In the genomic region with DNA sequence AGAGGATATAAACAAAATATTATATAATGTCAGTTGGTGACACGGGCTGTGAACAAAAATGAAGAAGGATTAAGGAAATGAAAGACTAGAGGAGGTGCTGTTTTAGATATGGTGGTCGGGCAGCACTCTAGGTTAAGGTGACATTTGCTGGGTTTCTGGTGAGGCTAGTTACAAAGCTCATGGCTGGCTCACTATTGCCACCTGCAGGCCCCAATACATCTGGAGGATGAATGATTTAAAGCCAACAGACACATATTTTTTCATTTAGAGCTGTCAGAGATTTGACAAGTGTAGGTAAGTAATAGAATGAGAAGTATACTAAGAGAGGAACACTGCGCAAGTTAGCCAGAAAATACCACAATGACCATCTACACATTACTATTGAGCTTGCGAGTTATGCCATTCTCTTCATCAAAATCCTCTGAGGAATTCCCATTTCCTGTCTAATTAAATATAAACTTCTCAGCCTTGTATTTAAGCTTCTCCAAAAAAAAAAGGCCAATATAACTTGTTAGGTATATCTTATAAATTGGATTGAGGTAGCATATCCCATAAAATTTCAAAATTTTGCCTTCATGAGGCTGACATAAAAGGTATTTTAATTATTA, we compare ENCODE assay signal across 8 cellular contexts. TPM values are rescaled to one million over a fixed set of nuclear protein-coding genes. Genes with fewer than 3 reads are reported as not detected.
A peak's percentile ranks its signal among the peaks of the same experiment; 100 is the strongest.
DNase-seq lines count a peak whose midpoint lies in the region; ATAC-seq and TF ChIP-seq lines count a peak whose summit lies in the region.

No MANE protein-coding gene starts in this region.

- H3K4me3 ChIP-seq in AG04450 (ENCODE audit: low read depth, low read length) = no peak overlapping the region
- H3K4me3 ChIP-seq in thoracic aorta = no peak overlapping the region

- H3K36me3 ChIP-seq in thoracic aorta = no peaks in the 10 kb centered on the region

- ATAC-seq in HG02763 (IDR thresholded peaks at IDR 0.05; ENCODE audit: unreplicated experiment) = peak; percentile 49
- no peak for ATAC-seq in thoracic aorta (ENCODE audit: insufficient number of reproducible peaks, low FRiP score, low read depth)

- TF ChIP-seq CTCF in AG04450 (IDR thresholded peaks at IDR 0.05; ENCODE audit: low read depth, low read length) (peak; percentile 84), GM13976 (IDR thresholded peaks at IDR 0.05; ENCODE audit: borderline replicate concordance, control extremely low read depth, extremely low read depth, insufficient read depth, missing control alignments) (peak; percentile 50), thoracic aorta (IDR thresholded peaks at IDR 0.05) (peak; percentile 42)

- no peaks in the 10 kb centered on the region for H3K4me1 ChIP-seq in thoracic aorta (ENCODE audit: control insufficient read depth in 1 of 2, low read depth in 2 of 2)

- H3K4me1 Mint-ChIP-seq in activated CD4-positive, alpha-beta T cell treated with anti-CD3 and anti-CD28 coated beads, Interleukin-2, amount 10 ng/mL, durations not matched to agents 24 days and 14 days = peaks cover 12% of the 10 kb centered on the region

- in situ Hi-C loops in GM13976 (cut with MboI; ENCODE audit: low sequenced_read_pairs, unreplicated experiment) = loop anchor here (5.0 kb wide), 1 partner anchor 67 kb away; a partner anchor contains a TSS

- H3K27me3 ChIP-seq in AG04450 (ENCODE audit: control insufficient read depth, insufficient read depth, low read length) (peaks cover 2% of the 10 kb centered on the region), thoracic aorta (replicated peaks; ENCODE audit: insufficient read depth) (no peaks in the 10 kb centered on the region)

- H3K27ac Mint-ChIP-seq in activated CD4-positive, alpha-beta T cell treated with anti-CD3 and anti-CD28 coated beads, Interleukin-2, amount 10 ng/mL, durations not matched to agents 24 days and 14 days = no peak overlapping the region

- CTCF ChIA-PET in AG04450 (lab: Charles Lee) = interaction anchor here (0.7 to 9.7 kb wide), 30 partner anchors 8 to 118 kb away, joined by 3 to 183 read pairs (median 5); a partner anchor contains a TSS

- H3K9me3 Mint-ChIP-seq in activated CD4-positive, alpha-beta T cell treated with anti-CD3 and anti-CD28 coated beads, Interleukin-2, amount 10 ng/mL, durations not matched to agents 24 days and 14 days = peaks cover 5% of the 10 kb centered on the region

- no peak overlapping the region for H3K27ac ChIP-seq in AG04450 (ENCODE audit: low read depth, low read length)
- no peak overlapping the region for H3K27ac ChIP-seq in thoracic aorta

- no peak overlapping the region for H3K4me3 Mint-ChIP-seq in activated CD4-positive, alpha-beta T cell treated with anti-CD3 and anti-CD28 coated beads, Interleukin-2, amount 10 ng/mL, durations not matched to agents 24 days and 14 days

- peak; percentile 8 for DNase-seq in AG04450 (ENCODE audit: low read depth, low spot score)
- DNase-seq in GM13976 (ENCODE audit: low spot score) = peak; percentile 35
- DNase-seq in NCI-H1092 (lab: John Stamatoyannopoulos, UW) = peak; percentile 0
- DNase-seq in activated CD4-positive, alpha-beta T cell treated with anti-CD3 and anti-CD28 coated beads, Interleukin-2, amount 10 ng/mL, durations not matched to agents 24 days and 14 days = peak; percentile 88
- peak; percentile 4 for DNase-seq in effector CD8-positive, alpha-beta T cell (lab: John Stamatoyannopoulos, UW)
- DNase-seq in midbrain (lab: John Stamatoyannopoulos, UW) = peak; percentile 66
- no peak for DNase-seq in thoracic aorta (ENCODE audit: low spot score)

- H3K36me3 Mint-ChIP-seq in activated CD4-positive, alpha-beta T cell treated with anti-CD3 and anti-CD28 coated beads, Interleukin-2, amount 10 ng/mL, durations not matched to agents 24 days and 14 days (ENCODE audit: low read depth) = no peaks in the 10 kb centered on the region

- POLR2A ChIA-PET in AG04450 (lab: Yijun Ruan, JAX) = interaction anchor here (0.5 to 1.0 kb wide), 2 partner anchors 44 to 60 kb away, joined by 3 read pairs; no protein-coding TSS in a partner anchor

- H3K9me3 ChIP-seq in AG04450 (ENCODE audit: control insufficient read depth, insufficient read depth, low read length) (no peaks in the 10 kb centered on the region), thoracic aorta (no peaks in the 10 kb centered on the region)

- intact Hi-C loops in activated CD4-positive, alpha-beta T cell treated with anti-CD3 and anti-CD28 coated beads, Interleukin-2, amount 10 ng/mL, durations not matched to agents 24 days and 14 days (cut with micrococcal nuclease) = loop anchor here (1.0 kb wide), 2 partner anchors 60 to 67 kb away; no protein-coding TSS in a partner anchor

- peaks cover 18% of the 10 kb centered on the region for H3K27me3 Mint-ChIP-seq in activated CD4-positive, alpha-beta T cell treated with anti-CD3 and anti-CD28 coated beads, Interleukin-2, amount 10 ng/mL, durations not matched to agents 24 days and 14 days

RNA-seq across cellular contexts. Expression of a gene that starts 6.4 kb away (rescaled TPM):
- polyA plus RNA-seq in AG04450 (2011; rRNA removed) = 0.07 TPM in 1 of 2 replicates, not detected in the other
- not detected in 2 replicates for polyA minus RNA-seq in AG04450 (2011; rRNA and poly(A)+ RNA removed)
- not detected in 2 replicates for total RNA-seq in activated CD4-positive, alpha-beta T cell treated with anti-CD3 and anti-CD28 coated beads, Interleukin-2, amount 10 ng/mL, durations not matched to agents 24 days and 14 days
- total RNA-seq in thoracic aorta = not detected

RNA-seq across cellular contexts. Expression of a gene that starts 28.3 kb away (rescaled TPM):
- polyA plus RNA-seq in AG04450 (2011; rRNA removed) = 0.09 TPM in 1 of 2 replicates, not detected in the other
- not detected in 2 replicates for polyA minus RNA-seq in AG04450 (2011; rRNA and poly(A)+ RNA removed)
- not detected in 2 replicates for total RNA-seq in activated CD4-positive, alpha-beta T cell treated with anti-CD3 and anti-CD28 coated beads, Interleukin-2, amount 10 ng/mL, durations not matched to agents 24 days and 14 days
- total RNA-seq in thoracic aorta = not detected

RNA-seq across cellular contexts. Expression of a gene that starts 56.0 kb away (rescaled TPM):
- 0.17 TPM in 1 of 2 replicates, not detected in the other for polyA plus RNA-seq in AG04450 (2011; rRNA removed)
- polyA minus RNA-seq in AG04450 (2011; rRNA and poly(A)+ RNA removed) = 0.55 TPM in 1 of 2 replicates, not detected in the other
- total RNA-seq in activated CD4-positive, alpha-beta T cell treated with anti-CD3 and anti-CD28 coated beads, Interleukin-2, amount 10 ng/mL, durations not matched to agents 24 days and 14 days = not detected in 2 replicates
- total RNA-seq in thoracic aorta = not detected
